ENCODE assay signal across 8 cellular contexts in the genomic region with DNA sequence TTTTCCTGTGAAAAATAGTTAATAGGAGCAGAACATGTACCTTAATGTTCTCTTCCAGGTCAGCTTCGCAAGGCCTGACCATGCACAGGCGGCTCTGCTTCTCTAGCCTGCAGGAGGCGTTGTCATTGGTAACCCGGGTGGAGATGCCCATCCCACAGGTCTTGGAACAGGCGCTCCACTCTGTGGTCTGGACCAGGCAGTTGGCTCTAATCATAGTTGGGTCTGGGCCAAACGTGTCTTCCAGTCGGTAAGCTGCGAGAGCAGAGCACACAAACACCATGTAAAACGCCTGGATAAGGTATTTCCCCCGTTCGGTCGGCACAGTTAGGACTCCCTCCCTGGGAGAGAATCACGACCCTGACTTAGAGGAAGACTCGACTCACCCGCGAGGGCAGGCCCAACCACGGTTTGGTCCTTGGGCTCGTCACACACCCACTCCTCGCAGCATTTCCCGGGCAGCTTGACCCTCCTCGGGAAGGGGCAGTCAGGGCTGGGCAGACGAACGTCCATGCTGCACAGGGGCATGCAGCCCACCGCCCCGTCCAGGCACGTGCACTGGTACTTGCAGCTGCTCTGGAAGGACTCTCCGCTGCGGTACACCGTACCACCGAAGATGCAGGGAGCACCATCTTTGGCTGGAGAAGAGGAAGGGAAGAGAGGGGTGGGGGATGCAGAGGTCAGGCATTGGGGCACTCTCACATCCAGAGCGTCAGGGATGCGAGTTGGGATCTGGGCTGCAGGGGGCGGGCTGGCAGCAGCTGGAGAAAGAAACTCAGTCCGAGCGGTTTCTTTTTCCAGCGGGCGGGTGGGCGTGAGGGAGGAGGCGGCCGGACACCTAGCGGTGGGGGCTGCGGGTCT. TPM values are rescaled to one million over a fixed set of nuclear protein-coding genes. Genes with fewer than 3 reads are reported as not detected.
DNase-seq lines count a peak whose midpoint lies in the region; TF ChIP-seq lines count a peak whose summit lies in the region.

No MANE protein-coding gene starts in this region.

- H3K9me3 Mint-ChIP-seq in Caco-2 (ENCODE audit: unreplicated experiment) = no peaks in the 10 kb centered on the region
- H3K9me3 Mint-ChIP-seq in H9 = peaks cover 2 to 4% of the 10 kb centered on the region in 2 experiments; a peak in 3 of 5 replicates

- no CpG with 5 or more reads among the region's 42 CpGs for WGBS in H9 (ENCODE audit: extremely low coverage, insufficient read length, low lambda C conversion rate)

- H3K4me2 ChIP-seq in H9 (ENCODE audit: insufficient read depth, insufficient read length, low read length) = peak overlapping the region; percentile 86

- peaks cover 26% of the 10 kb centered on the region for H3K36me3 Mint-ChIP-seq in Caco-2 (ENCODE audit: insufficient read depth, unreplicated experiment)
- peaks cover 22 to 32% (median 26%) of the 10 kb centered on the region in 3 experiments for H3K36me3 Mint-ChIP-seq in H9 (ENCODE audit: insufficient read depth in 1 of 3, low read depth in 3 of 3)

- no peak overlapping the region for H4K91ac ChIP-seq in H9 (ENCODE audit: insufficient read length, low read depth, low read length)

- H3K9ac ChIP-seq in H9 (ENCODE audit: extremely low read depth, insufficient read length, low read length) (peak overlapping the region; percentile 90), NT2/D1 (ENCODE audit: insufficient read length, low read depth) (peak overlapping the region; percentile 87)

- no peak overlapping the region for H2BK12ac ChIP-seq in H9 (ENCODE audit: insufficient read length, low read depth, low read length)

- H4K5ac ChIP-seq in H9 (ENCODE audit: insufficient read length, low read depth, low read length) = no peak overlapping the region

- H3K18ac ChIP-seq in H9 (ENCODE audit: insufficient read length, low read depth, low read length) = peak overlapping the region; percentile 80

- no peaks in the 10 kb centered on the region for H3K27me3 ChIP-seq in Caco-2 (replicated peaks; ENCODE audit: control insufficient read depth, insufficient read depth, low read length)
- no peaks in the 10 kb centered on the region for H3K27me3 ChIP-seq in H9 (ENCODE audit: insufficient read depth, low read length)
- H3K27me3 ChIP-seq in NT2/D1 (ENCODE audit: insufficient read depth, insufficient read length) = no peaks in the 10 kb centered on the region
- no peaks in the 10 kb centered on the region for H3K27me3 ChIP-seq in brain microvascular endothelial cell (replicated peaks)

- intact Hi-C loops in Caco-2 (cut with micrococcal nuclease; ENCODE audit: unreplicated experiment) = loop anchor here (1.0 to 2.0 kb wide), 3 partner anchors 27 to 211 kb away; no protein-coding TSS in a partner anchor

- H3K27ac ChIP-seq in H9 (ENCODE audit: insufficient read length, low read depth, low read length) (no peak overlapping the region), brain microvascular endothelial cell (peak overlapping the region; percentile 95)

- no TSS peak for BruUV-seq in Caco-2 (replicated peaks; lab: Mats Ljungman, UMichigan)

- H3K27me3 Mint-ChIP-seq in Caco-2 (ENCODE audit: insufficient read depth, unreplicated experiment) (no peaks in the 10 kb centered on the region), H9 (ENCODE audit: low read depth) (no peaks in the 10 kb centered on the region; the same call in 1 of the 2 replicates)

- CTCF ChIA-PET in Caco-2 (lab: Charles Lee) = interaction anchor here (0.6 to 1.1 kb wide), 2 partner anchors 121 to 193 kb away, joined by 3 to 6 read pairs; no protein-coding TSS in a partner anchor

- no peak overlapping the region for H2BK120ac ChIP-seq in H9 (ENCODE audit: low read depth, low read length, poor library complexity, severe bottlenecking)

- no peak overlapping the region for H4K8ac ChIP-seq in H9 (replicated peaks; ENCODE audit: insufficient read length, low read depth, low read length)

- in situ Hi-C loops in brain microvascular endothelial cell (cut with HindIII; ENCODE audit: low pct_ligation_motif_present, low sequenced_read_pairs) = no loop called here

- H2BK15ac ChIP-seq in H9 (ENCODE audit: low read depth, low read length) = no peak overlapping the region

- H3K79me2 ChIP-seq in H9 (ENCODE audit: insufficient read depth, low read length) = no peaks in the 10 kb centered on the region

- H3K4ac ChIP-seq in H9 (ENCODE audit: low read depth, low read length) = no peak overlapping the region

- H3K23ac ChIP-seq in H9 (ENCODE audit: insufficient read length, low read depth, low read length) = no peak overlapping the region

- H3K36me3 ChIP-seq in Caco-2 (ENCODE audit: control insufficient read depth, insufficient read depth, low read length) = peaks cover 7% of the 10 kb centered on the region
- H3K36me3 ChIP-seq in NT2/D1 (ENCODE audit: insufficient read depth, insufficient read length, low read length) = peaks cover 27% of the 10 kb centered on the region
- H3K36me3 ChIP-seq in brain microvascular endothelial cell (replicated peaks) = peaks cover 18% of the 10 kb centered on the region

- no peak overlapping the region for H3T11ph ChIP-seq in H9 (ENCODE audit: low read length)

- H3K4me3 ChIP-seq in Caco-2 (ENCODE audit: low read depth, low read length) (peak overlapping the region; percentile 66), NT2/D1 (ENCODE audit: insufficient read length, low read depth) (peak overlapping the region; percentile 73), brain microvascular endothelial cell (ENCODE audit: low read depth, low read length) (peak overlapping the region; percentile 92)

- no peak overlapping the region for H2AK5ac ChIP-seq in H9 (ENCODE audit: insufficient read length, low read length)

- no peak overlapping the region for H3K27ac Mint-ChIP-seq in Caco-2 (ENCODE audit: unreplicated experiment)
- peak overlapping the region; percentile 84 to 96 (median 84) for H3K27ac Mint-ChIP-seq in H9

- peaks cover 7% of the 10 kb centered on the region for H3K23me2 ChIP-seq in H9 (ENCODE audit: insufficient read length, low read depth, low read length, poor library complexity, severe bottlenecking)

- peaks cover 4% of the 10 kb centered on the region; the same call in 1 of the 2 replicates for H3K9me3 ChIP-seq in Caco-2
- H3K9me3 ChIP-seq in H9 (ENCODE audit: control insufficient read depth, low read depth, low read length) = no peaks in the 10 kb centered on the region
- H3K9me3 ChIP-seq in NT2/D1 (ENCODE audit: insufficient read depth, low read length) = peaks cover 16% of the 10 kb centered on the region; the same call in 1 of the 2 replicates

- no peak overlapping the region for H2AFZ ChIP-seq in H9 (ENCODE audit: low read length)

- H3K4me1 ChIP-seq in Caco-2 = peaks cover 16% of the 10 kb centered on the region
- H3K4me1 ChIP-seq in H9 (ENCODE audit: insufficient read depth, low read length) = peaks cover 14% of the 10 kb centered on the region; the same call in 1 of the 2 replicates
- peaks cover 10% of the 10 kb centered on the region for H3K4me1 ChIP-seq in NT2/D1 (ENCODE audit: insufficient read depth, insufficient read length)

- no peak overlapping the region for H3K56ac ChIP-seq in H9 (ENCODE audit: insufficient read length, low read depth, low read length)

- H3K4me1 Mint-ChIP-seq in Caco-2 (ENCODE audit: low read depth, unreplicated experiment) (peaks cover 7% of the 10 kb centered on the region), H9 (peaks cover 76 to 79% of the 10 kb centered on the region in 2 experiments)

- DNase-seq in Caco-2 = peak; percentile 76 to 77
- DNase-seq in H9 = peak; percentile 84
- no peak for DNase-seq in NT2/D1 (ENCODE audit: low read depth, low spot score)
- peak; percentile 98 for DNase-seq in brain microvascular endothelial cell
- DNase-seq in hypothalamus (lab: John Stamatoyannopoulos, UW) = peak in 48 of 51 donors; percentile 1 to 75 (median 50)
- peak; percentile 57 for DNase-seq in pulmonary artery endothelial cell (ENCODE audit: low read depth, low spot score)
- DNase-seq in KG1 (lab: John Stamatoyannopoulos, UW) = no peak
- DNase-seq in NCI-H1436 (lab: John Stamatoyannopoulos, UW) = no peak

- no peaks in the 10 kb centered on the region for H3K79me1 ChIP-seq in H9 (ENCODE audit: insufficient read depth, low read depth, low read length, poor library complexity, severe bottlenecking)

- no peak overlapping the region for H2BK20ac ChIP-seq in H9 (ENCODE audit: low read depth, low read length, poor library complexity, severe bottlenecking)

- H2BK5ac ChIP-seq in H9 (ENCODE audit: insufficient read length, low read length) = no peak overlapping the region

- H3K4me3 Mint-ChIP-seq in Caco-2 (ENCODE audit: unreplicated experiment) = peak overlapping the region; percentile 84
- H3K4me3 Mint-ChIP-seq in H9 = peak overlapping the region; percentile 88 to 91

- POLR2A ChIA-PET in Caco-2 (lab: Charles Lee) = interaction anchor here (0.6 to 1.5 kb wide), 3 partner anchors 8 to 69 kb away, joined by 3 to 4 read pairs (median 4); no protein-coding TSS in a partner anchor

- peaks cover 4% of the 10 kb centered on the region for H4K20me1 ChIP-seq in H9 (ENCODE audit: control insufficient read depth, insufficient read depth, insufficient read length)

- peak overlapping the region; percentile 87 for H3K14ac ChIP-seq in H9 (ENCODE audit: insufficient read depth, low read length)

- TF ChIP-seq CTCF in Caco-2 (IDR thresholded peaks at IDR 0.05; ENCODE audit: insufficient read depth in 1 of 2, low read depth in 1 of 2, low read length in 1 of 2, severe bottlenecking in 1 of 2, unreplicated experiment in 1 of 2) (peak; percentile 47 to 75), H9 (conservative IDR thresholded peaks at IDR 0.05) (peak; percentile 63; the same call in 2 of the 3 replicates), brain microvascular endothelial cell (IDR thresholded peaks at IDR 0.05; ENCODE audit: low read depth, low read length, missing control alignments) (peak; percentile 72)

RNA-seq across cellular contexts. Expression of a gene that starts 1.0 kb away (rescaled TPM):
- total RNA-seq in Caco-2 (2022) (13.8 and 16.1 TPM in 2 replicates), H9 (2021) (44.1 and 44.4 TPM in 2 replicates), pulmonary artery endothelial cell (642 and 861 TPM in 2 replicates)

Comparison
In these comparisons a context has a peak if more than half of its experiments do, and no peak if none do; other contexts are left out.
1. DNase-seq: peak in Caco-2 (2 of 2), H9 (single experiment), brain microvascular endothelial cell (single experiment), hypothalamus (48 of 51) and pulmonary artery endothelial cell (single experiment); none in NT2/D1 (single experiment), KG1 (single experiment) and NCI-H1436 (single experiment).
2. RNA of a gene that starts 1.0 kb away (total RNA-seq): 642 to 861 TPM in pulmonary artery endothelial cell; 44.1 to 44.4 TPM in H9 and 13.8 to 16.1 TPM in Caco-2; every median in the first group is over 10 times any median in the second.
3. Peak in every context shown above with its lines, with median percentiles within 50 percentile points of each other: H3K4me3 ChIP-seq and CTCF ChIP-seq.